ENCODE assay signal across 37 cellular contexts in the genomic region with DNA sequence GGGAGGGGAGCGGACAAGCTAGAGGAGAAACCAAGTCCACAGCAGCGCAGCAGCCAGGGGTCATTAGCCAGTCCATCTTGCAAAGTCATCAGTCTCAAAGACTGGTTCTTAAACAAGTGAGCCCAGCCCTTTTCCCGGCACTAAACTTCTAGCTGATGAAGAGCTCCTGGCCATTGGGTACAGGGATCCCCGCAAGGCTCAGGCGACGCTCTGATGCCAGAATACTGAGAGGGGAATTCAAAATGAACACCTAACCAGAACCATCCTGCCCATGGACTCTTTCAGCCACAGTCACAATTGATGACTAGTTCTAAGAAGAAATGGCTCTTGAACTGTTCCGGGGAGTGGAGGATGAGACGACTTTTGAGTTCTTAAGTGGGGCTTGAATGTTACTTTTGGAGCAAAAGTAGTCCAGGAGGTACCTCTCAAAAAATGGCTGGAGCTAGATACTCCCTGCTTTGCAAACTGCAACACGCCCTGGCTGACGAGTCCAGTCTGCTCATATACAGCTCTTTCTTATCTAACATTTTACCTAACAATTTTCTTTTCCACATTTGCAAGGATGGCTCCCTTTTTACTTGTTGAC. TPM values are rescaled to one million over a fixed set of nuclear protein-coding genes. Genes with fewer than 3 reads are reported as not detected.
DNase-seq lines count a peak whose midpoint lies in the region; ATAC-seq and TF ChIP-seq lines count a peak whose summit lies in the region.
"Had no signal": no experiment of that assay in that cellular context is flagged by ENCODE, and none has a peak within 500 bp of the region (broad histone marks: within the 10 kb centered on the region; RNA-seq: fewer than 3 reads in every experiment).

No MANE protein-coding gene starts in this region.

- no peaks in the 10 kb centered on the region for H3K36me3 Mint-ChIP-seq in nephron (ENCODE audit: low read depth)
- H3K36me3 Mint-ChIP-seq: activated CD8-positive, alpha-beta memory T cell treated with anti-CD3 and anti-CD28 coated beads, Interleukin-2, amount 10 ng/mL, durations not matched to agents 7 days and 5 days; naive B cell had no signal

- H3K27me3 ChIP-seq in MG63 = peaks cover 3% of the 10 kb centered on the region

- no peak for DNase-seq in AG09309 (ENCODE audit: low read depth)
- DNase-seq in HFF-Myc (ENCODE audit: extremely low read depth, low read depth) = no peak
- no peak for DNase-seq in choroid plexus epithelial cell (ENCODE audit: low read depth)
- no peak for DNase-seq in MG63
- no peak for DNase-seq in NCI-H446 treated with DMSO at 0.1 percent for 48 hours (lab: John Stamatoyannopoulos, UW)
- no peak for DNase-seq in NCI-H2081 treated with DMSO at 0.1 percent for 48 hours (lab: John Stamatoyannopoulos, UW)
- DNase-seq: ACHN; activated CD4-positive, alpha-beta T cell treated with anti-CD3 and anti-CD28 coated beads, Interleukin-2, amount 10 ng/mL, durations not matched to agents 7 days and 5 days; activated CD8-positive, alpha-beta memory T cell treated with anti-CD3 and anti-CD28 coated beads, Interleukin-2, amount 10 ng/mL, durations not matched to agents 7 days and 5 days; activated naive CD4-positive, alpha-beta T cell treated with anti-CD3 and anti-CD28 coated beads for 36 hours; activated T-cell treated with anti-CD3 and anti-CD28 coated beads, Interleukin-2, amount 50 U/mL, for 72 hours; amniotic stem cell; C1 segment of cervical spinal cord; Caco-2; dermis blood vessel endothelial cell; EL; head of caudate nucleus; left colon; MM.1S; naive B cell; NCI-H1417 treated with DMSO at 0.1 percent for 48 hours; NCI-H2171; NCI-H524; RPMI8226; stimulated activated CD4-positive, alpha-beta T cell treated with anti-CD3 and anti-CD28 coated beads, Interleukin-4, amount 100 ng/mL, for 4 hours; stimulated activated naive CD4-positive, alpha-beta T cell treated with Interleukin-2 at 50 U/mL for 16 hours; T-helper 2 cell had no signal

- H3K9me3 ChIP-seq in MG63 = no peaks in the 10 kb centered on the region
- H3K9me3 ChIP-seq: Caco-2, thoracic aorta, vagina had no signal

- H3K4me1 Mint-ChIP-seq in nephron = peaks cover 13% of the 10 kb centered on the region

- no peaks in the 10 kb centered on the region for H3K36me3 ChIP-seq in MG63
- H3K36me3 ChIP-seq: cardiac muscle cell, thoracic aorta, vagina had no signal

- no peak for ATAC-seq in HG03457 (IDR thresholded peaks at IDR 0.05; ENCODE audit: unreplicated experiment)
- ATAC-seq: activated CD8-positive, alpha-beta memory T cell treated with anti-CD3 and anti-CD28 coated beads, Interleukin-2, amount 10 ng/mL, durations not matched to agents 7 days and 5 days; activated T-cell treated with anti-CD3 and anti-CD28 coated beads, Interleukin-2, amount 50 U/mL, for 72 hours; K562; left colon had no signal

- peak overlapping the region in 2 of 3 experiments; percentile 2 to 55 for H3K27ac Mint-ChIP-seq in nephron
- H3K27ac Mint-ChIP-seq: activated CD4-positive, alpha-beta T cell treated with anti-CD3 and anti-CD28 coated beads, Interleukin-2, amount 10 ng/mL, durations not matched to agents 7 days and 5 days; activated CD8-positive, alpha-beta memory T cell treated with anti-CD3 and anti-CD28 coated beads, Interleukin-2, amount 10 ng/mL, durations not matched to agents 7 days and 5 days; activated naive CD4-positive, alpha-beta T cell treated with anti-CD3 and anti-CD28 coated beads for 36 hours; activated T-cell treated with anti-CD3 and anti-CD28 coated beads, Interleukin-2, amount 50 U/mL, for 72 hours; naive B cell had no signal

- no peaks in the 10 kb centered on the region for H3K9me3 Mint-ChIP-seq in nephron
- H3K9me3 Mint-ChIP-seq: activated CD4-positive, alpha-beta T cell treated with anti-CD3 and anti-CD28 coated beads, Interleukin-2, amount 10 ng/mL, durations not matched to agents 7 days and 5 days; activated naive CD4-positive, alpha-beta T cell treated with anti-CD3 and anti-CD28 coated beads for 36 hours; activated T-cell treated with anti-CD3 and anti-CD28 coated beads, Interleukin-2, amount 50 U/mL, for 72 hours had no signal

- peak overlapping the region; percentile 13; the same call in 1 of the 2 replicates for H3K4me3 ChIP-seq in AG09309 (ENCODE audit: control insufficient read depth, low read depth, low read length)
- H3K4me3 ChIP-seq in HFF-Myc (replicated peaks; ENCODE audit: low read depth, low read length) = peak overlapping the region; percentile 94
- peak overlapping the region; percentile 4 for H3K4me3 ChIP-seq in choroid plexus epithelial cell (ENCODE audit: low read depth, low read length)
- H3K4me3 ChIP-seq in MG63 = no peak overlapping the region
- H3K4me3 ChIP-seq: cardiac muscle cell, K562, thoracic aorta, vagina had no signal

- peak overlapping the region; percentile 71 to 80 (median 71) for H3K4me3 Mint-ChIP-seq in nephron
- H3K4me3 Mint-ChIP-seq: activated CD4-positive, alpha-beta T cell treated with anti-CD3 and anti-CD28 coated beads, Interleukin-2, amount 10 ng/mL, durations not matched to agents 7 days and 5 days; activated CD8-positive, alpha-beta memory T cell treated with anti-CD3 and anti-CD28 coated beads, Interleukin-2, amount 10 ng/mL, durations not matched to agents 7 days and 5 days; activated naive CD4-positive, alpha-beta T cell treated with anti-CD3 and anti-CD28 coated beads for 36 hours; activated T-cell treated with anti-CD3 and anti-CD28 coated beads, Interleukin-2, amount 50 U/mL, for 72 hours had no signal

- H3K27me3 Mint-ChIP-seq in nephron (ENCODE audit: low read depth) = peaks cover 72% of the 10 kb centered on the region

- TF ChIP-seq CTCF in AG09309 (IDR thresholded peaks at IDR 0.05; ENCODE audit: control insufficient read depth, insufficient read depth, low read depth, low read length, missing control alignments) (no peak), HFF-Myc (IDR thresholded peaks at IDR 0.05; ENCODE audit: low read depth, low read length, missing control alignments) (no peak), choroid plexus epithelial cell (conservative IDR thresholded peaks at IDR 0.05; ENCODE audit: low read depth, low read length) (no peak), nephron (IDR thresholded peaks at IDR 0.05; ENCODE audit: unreplicated experiment in 3 of 3) (no peak)

RNA-seq across cellular contexts. Expression of a gene that starts 2.6 kb away (rescaled TPM):
- total RNA-seq in MG63 (2014; rRNA removed; shearing (Covaris generic); ENCODE audit: low replicate concordance) = 8.9 and 22.8 TPM in 2 replicates
- total RNA-seq: activated naive CD4-positive, alpha-beta T cell treated with anti-CD3 and anti-CD28 coated beads for 36 hours; Caco-2; dermis blood vessel endothelial cell; endothelial cell of umbilical vein; HT-29 had no signal

RNA-seq across cellular contexts. Expression of a gene that starts 25.2 kb away (rescaled TPM):
- not detected in 2 replicates for total RNA-seq in MG63 (2014; rRNA removed; shearing (Covaris generic); ENCODE audit: low replicate concordance)
- total RNA-seq: activated CD4-positive, alpha-beta T cell treated with anti-CD3 and anti-CD28 coated beads, Interleukin-2, amount 10 ng/mL, durations not matched to agents 7 days and 5 days; activated CD8-positive, alpha-beta memory T cell treated with anti-CD3 and anti-CD28 coated beads, Interleukin-2, amount 10 ng/mL, durations not matched to agents 7 days and 5 days; activated naive CD4-positive, alpha-beta T cell treated with anti-CD3 and anti-CD28 coated beads for 36 hours; activated T-cell treated with anti-CD3 and anti-CD28 coated beads, Interleukin-2, amount 50 U/mL, for 72 hours; Caco-2; cardiac muscle cell; dermis blood vessel endothelial cell; endothelial cell of umbilical vein; HT-29; K562; left colon; mesenteric fat pad; osteoblast; thoracic aorta; vagina had no signal
